ENCODE assay signal across 1 cellular context in genomic region chr15:52527898-52528464, GRCh38.
TF ChIP-seq lines count a peak whose summit lies in the region.

No MANE protein-coding gene starts in this region.

TF ChIP-seq in GM23338, 12 proteins besides CTCF, POLR2A, EP300 and RAD21 (continued from another document):
- TF ChIP-seq ZNF462 (CRISPR knock-in tag; IDR thresholded peaks at IDR 0.05) (no peak), NANOG (IDR thresholded peaks at IDR 0.05; ENCODE audit: borderline replicate concordance) (no peak), POLR2AphosphoS5 (IDR thresholded peaks at IDR 0.05; ENCODE audit: low read depth) (no peak), REST (IDR thresholded peaks at IDR 0.05; ENCODE audit: unreplicated experiment) (no peak), JUNB (IDR thresholded peaks at IDR 0.05; ENCODE audit: unreplicated experiment) (no peak), EZH2 (IDR thresholded peaks at IDR 0.05; ENCODE audit: low read depth, unreplicated experiment) (no peak), STAT1 (IDR thresholded peaks at IDR 0.05; ENCODE audit: unreplicated experiment) (no peak)
